In genomic region chr16:19708498-19709205, GRCh38 we compare ENCODE assay signal across 22 cellular contexts. TPM values are rescaled to one million over a fixed set of nuclear protein-coding genes. Genes with fewer than 3 reads are reported as not detected.
DNase-seq lines count a peak whose midpoint lies in the region; ATAC-seq, FAIRE-seq and TF ChIP-seq lines count a peak whose summit lies in the region.
"Had no signal": no experiment of that assay in that cellular context is flagged by ENCODE, and none has a peak within 500 bp of the region (broad histone marks: within the 10 kb centered on the region; RNA-seq: fewer than 3 reads in every experiment).

No MANE protein-coding gene starts in this region.

- H3K4me3 ChIP-seq in left ventricle myocardium inferior (no peak overlapping the region), kidney (ENCODE audit: low read length in 2 of 2) (no peak overlapping the region)
- H3K4me3 ChIP-seq: lung had no signal

- H3K27ac Mint-ChIP-seq in progenitor cell of endocrine pancreas, result peak overlapping the region; percentile 35

- H3K4me1 ChIP-seq in left ventricle myocardium inferior, result peaks cover 57% of the 10 kb centered on the region
- H3K4me1 ChIP-seq in kidney (ENCODE audit: control insufficient read depth in 1 of 2, insufficient read depth in 1 of 2, low read depth in 1 of 2, low read length in 2 of 2), result peaks cover 5 to 6% of the 10 kb centered on the region in 2 donors

- peaks cover 70% of the 10 kb centered on the region for H3K36me3 ChIP-seq in left ventricle myocardium inferior
- H3K36me3 ChIP-seq in kidney (ENCODE audit: control insufficient read depth in 1 of 2, insufficient read depth in 2 of 2, low read length in 2 of 2), result peaks cover 5 to 31% of the 10 kb centered on the region in 2 donors

- intact Hi-C loops in left ventricle myocardium inferior (cut with micrococcal nuclease), result no loop called here
- intact Hi-C loops in Right ventricle myocardium inferior (cut with DNase I), result no loop called here
- intact Hi-C loops in kidney (cut with DNase I), result no loop called here

- H3K36me3 Mint-ChIP-seq in progenitor cell of endocrine pancreas (ENCODE audit: insufficient read depth), result peaks cover 23% of the 10 kb centered on the region
- H3K36me3 Mint-ChIP-seq: natural killer cell had no signal

- no peaks in the 10 kb centered on the region for H3K4me1 Mint-ChIP-seq in progenitor cell of endocrine pancreas (ENCODE audit: low read depth)

- no peaks in the 10 kb centered on the region for H3K27me3 Mint-ChIP-seq in progenitor cell of endocrine pancreas
- H3K27me3 Mint-ChIP-seq: activated naive CD4-positive, alpha-beta T cell treated with anti-CD3 and anti-CD28 coated beads, Interleukin-2, amount 50 U/mL, for 24 hours had no signal

- DNase-seq in left ventricle myocardium inferior, result no peak
- DNase-seq in Right ventricle myocardium inferior (ENCODE audit: missing footprints), result no peak
- DNase-seq in kidney, result peak; percentile 64
- no peak for DNase-seq in progenitor cell of endocrine pancreas (ENCODE audit: low spot score, unreplicated experiment)
- no peak for DNase-seq in dermis blood vessel endothelial cell
- no peak for DNase-seq in NOMO-1 treated with DMSO at 0.1 percent for 48 hours (lab: John Stamatoyannopoulos, UW; ENCODE audit: unreplicated experiment)
- DNase-seq: activated T-cell treated with anti-CD3 and anti-CD28 coated beads, Interleukin-2, amount 50 U/mL, for 4 hours; C1 segment of cervical spinal cord; EL; natural killer cell; NCI-H1417 treated with DMSO at 0.1 percent for 48 hours; NCI-H524 treated with DMSO at 0.1 percent for 48 hours; posterior cingulate gyrus; small intestine; stimulated activated CD4-positive, alpha-beta T cell treated with anti-CD3 and anti-CD28 coated beads, Interleukin-2, amount 100 ng/mL, for 48 hours had no signal

- ATAC-seq in Right ventricle myocardium inferior (no peak), GM19351 (IDR thresholded peaks at IDR 0.05; ENCODE audit: unreplicated experiment) (no peak), HG03378 (IDR thresholded peaks at IDR 0.05; ENCODE audit: unreplicated experiment) (no peak)
- ATAC-seq: activated T-cell treated with anti-CD3 and anti-CD28 coated beads, Interleukin-2, amount 50 U/mL, for 4 hours had no signal

- no peak overlapping the region for H3K9ac ChIP-seq in kidney (ENCODE audit: low read length in 2 of 2)

- H3K9me3 ChIP-seq in left ventricle myocardium inferior (replicated peaks) (no peaks in the 10 kb centered on the region), kidney (ENCODE audit: control insufficient read depth in 1 of 2, low read length in 2 of 2) (no peaks in the 10 kb centered on the region)

- no peaks in the 10 kb centered on the region for H3K9me3 Mint-ChIP-seq in progenitor cell of endocrine pancreas (ENCODE audit: low read depth)
- H3K9me3 Mint-ChIP-seq: activated naive CD4-positive, alpha-beta T cell treated with anti-CD3 and anti-CD28 coated beads, Interleukin-2, amount 50 U/mL, for 24 hours; activated T-cell treated with anti-CD3 and anti-CD28 coated beads, Interleukin-2, amount 50 U/mL, for 4 hours; natural killer cell had no signal

- no peaks in the 10 kb centered on the region for H3K27me3 ChIP-seq in left ventricle myocardium inferior (ENCODE audit: low read depth)

- FAIRE-seq in kidney (lab: Jason Lieb, UNC), result no peak
- FAIRE-seq: astrocyte, D721Med, small intestine had no signal

- H3K4me3 Mint-ChIP-seq in progenitor cell of endocrine pancreas (ENCODE audit: low read depth), result no peak overlapping the region
- H3K4me3 Mint-ChIP-seq: activated naive CD4-positive, alpha-beta T cell treated with anti-CD3 and anti-CD28 coated beads, Interleukin-2, amount 50 U/mL, for 24 hours; activated T-cell treated with anti-CD3 and anti-CD28 coated beads, Interleukin-2, amount 50 U/mL, for 4 hours; natural killer cell had no signal

- H3K27ac ChIP-seq in left ventricle myocardium inferior (replicated peaks) (peak overlapping the region; percentile 86), kidney (ENCODE audit: low read depth in 2 of 2, low read length in 2 of 2) (no peak overlapping the region)
- H3K27ac ChIP-seq: RWPE1 had no signal

- TF ChIP-seq CTCF in left ventricle myocardium inferior (IDR thresholded peaks at IDR 0.05; ENCODE audit: borderline replicate concordance) (no peak), kidney (IDR thresholded peaks at IDR 0.05; ENCODE audit: borderline replicate concordance, extremely low read depth, insufficient read depth) (no peak), progenitor cell of endocrine pancreas (IDR thresholded peaks at IDR 0.05; ENCODE audit: unreplicated experiment) (no peak)

RNA-seq across cellular contexts. Expression of gene KNOP1, which starts 9.4 kb away (rescaled TPM):
- total RNA-seq in left ventricle myocardium inferior (6.7 TPM), Right ventricle myocardium inferior (8.4 TPM), kidney (17.9 TPM), progenitor cell of endocrine pancreas (56.0 and 58.1 TPM in 2 replicates), dermis blood vessel endothelial cell (15.8 and 16.3 TPM in 2 replicates)
- polyA plus RNA-seq in kidney (ENCODE audit: insufficient read depth, low read depth, low replicate concordance), result 10.2 TPM

RNA-seq across cellular contexts. Expression of gene IQCK, which starts 9.4 kb away (rescaled TPM):
- 6.0 TPM for total RNA-seq in left ventricle myocardium inferior
- total RNA-seq in Right ventricle myocardium inferior, result 5.2 TPM
- total RNA-seq in kidney, result 38.1 TPM
- 35.4 TPM for polyA plus RNA-seq in kidney (ENCODE audit: insufficient read depth, low read depth, low replicate concordance)
- 31.5 and 33.2 TPM in 2 replicates for total RNA-seq in progenitor cell of endocrine pancreas
- 10.5 and 16.7 TPM in 2 replicates for total RNA-seq in dermis blood vessel endothelial cell
